10 cellular contexts compared by ENCODE assay signal in genomic region chr17:77324227-77324626, GRCh38.
DNase-seq lines count a peak whose midpoint lies in the region; ATAC-seq and TF ChIP-seq lines count a peak whose summit lies in the region.
"Had no signal": no experiment of that assay in that cellular context is flagged by ENCODE, and none has a peak within 500 bp of the region (broad histone marks: within the 10 kb centered on the region; RNA-seq: fewer than 3 reads in every experiment).

No MANE protein-coding gene starts in this region.

- H4K91ac ChIP-seq in IMR-90 (ENCODE audit: insufficient read depth, low read depth, low read length) = peak overlapping the region; percentile 98

- dilution Hi-C loops in IMR-90 (cut with HindIII; ENCODE audit: low sequenced_read_pairs, unreplicated experiment) = no loop called here

- peak overlapping the region; percentile 99 for H2BK120ac ChIP-seq in IMR-90 (ENCODE audit: low read depth, low read length)

- peaks cover 46% of the 10 kb centered on the region for H3K4me1 ChIP-seq in IMR-90 (ENCODE audit: control insufficient read depth, insufficient read depth, low read length)
- peaks cover 44 to 62% of the 10 kb centered on the region in 2 donors for H3K4me1 ChIP-seq in naive thymus-derived CD4-positive, alpha-beta T cell (ENCODE audit: control insufficient read depth in 2 of 2, insufficient read depth in 2 of 2, low read length in 2 of 2)

- peaks cover 51 to 82% (median 65%) of the 10 kb centered on the region in 7 donors for H3K4me1 Mint-ChIP-seq in naive thymus-derived CD4-positive, alpha-beta T cell

- in situ Hi-C loops in IMR-90 (cut with MboI; ENCODE audit: low sequenced_read_pairs) = loop anchor here (5.0 kb wide), 1 partner anchor 103 kb away; no protein-coding TSS in a partner anchor

- no peaks in the 10 kb centered on the region for H3K27me3 ChIP-seq in IMR-90 (ENCODE audit: control insufficient read depth, insufficient read depth, low read length)
- H3K27me3 ChIP-seq in naive thymus-derived CD4-positive, alpha-beta T cell (ENCODE audit: control insufficient read depth in 2 of 2, insufficient read depth in 2 of 2, low read length in 2 of 2) = no peaks in the 10 kb centered on the region

- no peak for DNase-seq in AG04449 (ENCODE audit: low read depth, low spot score)
- no peak for DNase-seq in IMR-90
- DNase-seq in choroid plexus epithelial cell (ENCODE audit: low read depth) = no peak
- no peak for DNase-seq in naive thymus-derived CD4-positive, alpha-beta T cell
- DNase-seq in stimulated activated CD4-positive, alpha-beta T cell treated with anti-CD3 and anti-CD28 coated beads, Interleukin-15, amount 100 ng/mL, for 24 hours = no peak
- no peak for DNase-seq in hippocampal formation (lab: John Stamatoyannopoulos, UW)
- no peak for DNase-seq in cortex of kidney (lab: John Stamatoyannopoulos, UW)
- no peak for DNase-seq in NCI-H748 (lab: John Stamatoyannopoulos, UW; ENCODE audit: unreplicated experiment)
- DNase-seq: NCI-H1092 treated with DMSO at 0.1 percent for 48 hours had no signal

- H3K56ac ChIP-seq in IMR-90 (ENCODE audit: extremely low read depth, insufficient read depth, low read length) = peak overlapping the region; percentile 81

- H3K4ac ChIP-seq in IMR-90 (ENCODE audit: low read depth, low read length) = peak overlapping the region; percentile 98

- peak overlapping the region; percentile 89 for H2BK15ac ChIP-seq in IMR-90 (ENCODE audit: low read depth, low read length)

- peak overlapping the region; percentile 94 for H3K14ac ChIP-seq in IMR-90 (replicated peaks; ENCODE audit: low read depth, low read length)

- TF ChIP-seq RAD21 in IMR-90 (IDR thresholded peaks at IDR 0.05; ENCODE audit: low read length) = no peak

- peaks cover 0 to 2% (median 0%) of the 10 kb centered on the region in 11 donors for H3K9me3 Mint-ChIP-seq in naive thymus-derived CD4-positive, alpha-beta T cell

- H3K4me3 ChIP-seq in AG04449 (ENCODE audit: low read depth, low read length) (peak overlapping the region; percentile 54), IMR-90 (ENCODE audit: insufficient read depth, low read depth, low read length) (no peak overlapping the region), choroid plexus epithelial cell (ENCODE audit: low read depth, low read length) (peak overlapping the region; percentile 53)
- no peak overlapping the region for H3K4me3 ChIP-seq in naive thymus-derived CD4-positive, alpha-beta T cell (ENCODE audit: low read length)

- peak overlapping the region; percentile 44; the same call in 1 of the 2 replicates for H3K4me2 ChIP-seq in IMR-90 (ENCODE audit: low read depth, low read length)

- peak overlapping the region; percentile 88 for H3K27ac ChIP-seq in IMR-90 (ENCODE audit: insufficient read depth, low read length)
- no peak overlapping the region for H3K27ac ChIP-seq in naive thymus-derived CD4-positive, alpha-beta T cell (ENCODE audit: low read depth, low read length)

- H2AK9ac ChIP-seq in IMR-90 (replicated peaks; ENCODE audit: low read depth, low read length, poor library complexity) = peak overlapping the region; percentile 98

- peak overlapping the region; percentile 97 for H2AK5ac ChIP-seq in IMR-90 (ENCODE audit: low read depth, low read length)

- H2AFZ ChIP-seq in IMR-90 (replicated peaks; ENCODE audit: low read length, poor library complexity) = no peak overlapping the region

- peak overlapping the region; percentile 94 for H3K23ac ChIP-seq in IMR-90 (ENCODE audit: low read depth, low read length)

- no peaks in the 10 kb centered on the region for H3K36me3 ChIP-seq in IMR-90 (ENCODE audit: control insufficient read depth, insufficient read depth, low read length)
- no peaks in the 10 kb centered on the region for H3K36me3 ChIP-seq in naive thymus-derived CD4-positive, alpha-beta T cell (ENCODE audit: control insufficient read depth in 2 of 3, insufficient read depth in 3 of 3, low read length in 3 of 3)

- H2BK20ac ChIP-seq in IMR-90 (ENCODE audit: low read depth, low read length) = peak overlapping the region; percentile 93

- peak overlapping the region; percentile 87 to 90 for H4K8ac ChIP-seq in IMR-90 (ENCODE audit: low read depth in 2 of 2, low read length in 2 of 2)

- H3K9me3 ChIP-seq in IMR-90 (ENCODE audit: control insufficient read depth, insufficient read depth, low read length) = no peaks in the 10 kb centered on the region
- H3K9me3 ChIP-seq in naive thymus-derived CD4-positive, alpha-beta T cell (ENCODE audit: control insufficient read depth in 2 of 3, low read length in 3 of 3) = no peaks in the 10 kb centered on the region
- H3K9me3 ChIP-seq: HAP-1 had no signal

- H4K5ac ChIP-seq in IMR-90 (ENCODE audit: low read depth, low read length) = peak overlapping the region; percentile 66

- CTCF ChIA-PET in AG04449 (lab: Yijun Ruan, JAX) (interaction anchor here (1.8 to 3.6 kb wide), 3 partner anchors 106 to 172 kb away, joined by 4 to 20 read pairs (median 11); no protein-coding TSS in a partner anchor), IMR-90 (lab: Yijun Ruan, JAX) (interaction anchor here (0.6 kb wide), 1 partner anchor 248 kb away, joined by 3 read pairs; no protein-coding TSS in a partner anchor)
- CTCF ChIA-PET in naive thymus-derived CD4-positive, alpha-beta T cell (lab: Charles Lee) = interaction anchor here (0.6 kb wide), 1 partner anchor 660 kb away, joined by 3 read pairs; no protein-coding TSS in a partner anchor

- no TSS peak for BruUV-seq in IMR-90 (replicated peaks; lab: Mats Ljungman, UMichigan)

- H3K27me3 Mint-ChIP-seq in naive thymus-derived CD4-positive, alpha-beta T cell = peaks cover 0 to 2% (median 0%) of the 10 kb centered on the region in 5 donors

- TF ChIP-seq CTCF in AG04449 (IDR thresholded peaks at IDR 0.05; ENCODE audit: insufficient read depth, low read length, missing control alignments) = no peak
- no peak for TF ChIP-seq CTCF in IMR-90 (conservative IDR thresholded peaks at IDR 0.05; ENCODE audit: low read depth, low read length)
- TF ChIP-seq CTCF in choroid plexus epithelial cell (conservative IDR thresholded peaks at IDR 0.05; ENCODE audit: low read depth, low read length) = no peak

- H3K36me3 Mint-ChIP-seq in naive thymus-derived CD4-positive, alpha-beta T cell = no peaks in the 10 kb centered on the region

- ATAC-seq in IMR-90 (ENCODE audit: low read depth) = no peak
- ATAC-seq in naive thymus-derived CD4-positive, alpha-beta T cell = no peak

- peak overlapping the region; percentile 38 for H3K18ac ChIP-seq in IMR-90 (ENCODE audit: low read depth, low read length)

- peak overlapping the region; percentile 47; the same call in 1 of the 2 replicates for H3K9ac ChIP-seq in IMR-90 (ENCODE audit: low read depth, low read length)

- no peak for TF ChIP-seq POLR2A in IMR-90 (IDR thresholded peaks at IDR 0.05; ENCODE audit: low read depth, low read length)

- peaks cover 22% of the 10 kb centered on the region for H3K9me1 ChIP-seq in IMR-90 (ENCODE audit: insufficient read depth, low read length)

- H3K27ac Mint-ChIP-seq in naive thymus-derived CD4-positive, alpha-beta T cell = peak overlapping the region; percentile 66 to 93 (median 89)

- POLR2A ChIA-PET in AG04449 (lab: Yijun Ruan, JAX) (no interaction called here), IMR-90 (lab: Charles Lee; ENCODE audit: unreplicated experiment) (no interaction called here)
- POLR2A ChIA-PET in naive thymus-derived CD4-positive, alpha-beta T cell (lab: Charles Lee) = interaction anchor here (0.6 to 1.8 kb wide), 4 partner anchors 97 to 365 kb away, joined by 3 to 6 read pairs (median 5); no protein-coding TSS in a partner anchor

- 83% methylated on average over 1 of the region's 8 CpGs; no CpG with 5 or more reads in 1 of the 2 experiments for WGBS in IMR-90 (ENCODE audit: extremely low coverage in 2 of 2, insufficient read length in 1 of 2), 2 experiments

- peaks cover 12% of the 10 kb centered on the region; the same call in 1 of the 2 replicates for H4K20me1 ChIP-seq in IMR-90 (ENCODE audit: insufficient read depth, low read length)

- H2BK5ac ChIP-seq in IMR-90 (ENCODE audit: low read depth, low read length, poor library complexity, severe bottlenecking) = peak overlapping the region; percentile 96

- peaks cover 25 to 80% of the 10 kb centered on the region in 2 experiments for H3K79me1 ChIP-seq in IMR-90 (ENCODE audit: low read depth in 1 of 2, low read length in 2 of 2)

- intact Hi-C loops in IMR-90 (cut with micrococcal nuclease) = loop anchor here (5.0 kb wide), 1 partner anchor 237 kb away; no protein-coding TSS in a partner anchor
- intact Hi-C loops in naive thymus-derived CD4-positive, alpha-beta T cell (cut with micrococcal nuclease) = no loop called here

- peak overlapping the region; percentile 39 to 81 (median 70) for H3K4me3 Mint-ChIP-seq in naive thymus-derived CD4-positive, alpha-beta T cell

TF ChIP-seq in IMR-90, 13 proteins besides CTCF, POLR2A, EP300 and RAD21:
- TF ChIP-seq BHLHE40 (IDR thresholded peaks at IDR 0.05; ENCODE audit: low read depth, low read length) (no peak), MAFK (IDR thresholded peaks at IDR 0.05; ENCODE audit: low read depth, low read length) (no peak), CEBPB (IDR thresholded peaks at IDR 0.05; ENCODE audit: low read depth, low read length) (no peak), RCOR1 (IDR thresholded peaks at IDR 0.05; ENCODE audit: insufficient replicate concordance, low read length) (no peak), MXI1 (IDR thresholded peaks at IDR 0.05; ENCODE audit: borderline replicate concordance, low read depth, low read length) (no peak), FOS (IDR thresholded peaks at IDR 0.05; ENCODE audit: low read depth, low read length) (no peak), RFX5 (IDR thresholded peaks at IDR 0.05; ENCODE audit: low read depth, low read length) (no peak), NFE2L2 (IDR thresholded peaks at IDR 0.05; ENCODE audit: low read depth, low read length) (no peak), CHD1 (IDR thresholded peaks at IDR 0.05; ENCODE audit: low read depth, low read length) (no peak)

Comparison
In these comparisons a context has a peak if more than half of its experiments do, and no peak if none do; other contexts are left out.
1. H3K4me3 ChIP-seq: peak in AG04449 (single experiment) and choroid plexus epithelial cell (single experiment); none in IMR-90 (single experiment) and naive thymus-derived CD4-positive, alpha-beta T cell (single experiment).